In genomic region chr7:39754326-39755120, GRCh38 we compare ENCODE assay signal across 9 cellular contexts.
A peak's percentile ranks its signal among the peaks of the same experiment; 100 is the strongest.
DNase-seq lines count a peak whose midpoint lies in the region; ATAC-seq, FAIRE-seq and TF ChIP-seq lines count a peak whose summit lies in the region.
"Had no signal": no experiment of that assay in that cellular context is flagged by ENCODE, and none has a peak within 500 bp of the region (broad histone marks: within the 10 kb centered on the region; RNA-seq: fewer than 3 reads in every experiment).

No MANE protein-coding gene starts in this region.

- intact Hi-C loops in Panc1 (cut with micrococcal nuclease; ENCODE audit: unreplicated experiment), result no loop called here
- intact Hi-C loops in esophagus squamous epithelium (cut with DNase I), result no loop called here

- CTCF ChIA-PET in Panc1 (lab: Charles Lee), result no interaction called here

- H3K27me3 ChIP-seq in Panc1 (ENCODE audit: control insufficient read depth, insufficient read depth, low read length), result no peaks in the 10 kb centered on the region
- H3K27me3 ChIP-seq in esophagus squamous epithelium, result no peaks in the 10 kb centered on the region

- DNase-seq in Panc1 (ENCODE audit: low read depth, low spot score), result no peak
- no peak for DNase-seq in esophagus squamous epithelium (lab: John Stamatoyannopoulos, UW)
- peak; percentile 15 for DNase-seq in pulmonary artery endothelial cell (ENCODE audit: low read depth, low spot score)
- no peak for DNase-seq in DMS 273 (lab: John Stamatoyannopoulos, UW; ENCODE audit: unreplicated experiment)
- no peak for DNase-seq in frontal cortex (ENCODE audit: low spot score in 2 of 2)

- FAIRE-seq in G401.6 (lab: Jason Lieb, UNC) (peak; percentile 49), frontal cortex (lab: Jason Lieb, UNC) (no peak)
- FAIRE-seq: H1 had no signal

- BruUV-seq in Panc1 (replicated peaks; lab: Mats Ljungman, UMichigan), result no TSS peak

- WGBS in esophagus squamous epithelium, 2 donors, result 35 to 41% methylated on average over 13 to 14 of the region's 17 CpGs

- H3K4me1 ChIP-seq in Panc1 (ENCODE audit: control insufficient read depth, insufficient read depth, low read length), result no peaks in the 10 kb centered on the region
- peaks cover 15 to 57% (median 23%) of the 10 kb centered on the region in 3 donors for H3K4me1 ChIP-seq in esophagus squamous epithelium

- H3K9me3 ChIP-seq in Panc1 (ENCODE audit: control insufficient read depth, insufficient read depth, low read depth, low read length) (no peaks in the 10 kb centered on the region), esophagus squamous epithelium (no peaks in the 10 kb centered on the region)

- no peak for TF ChIP-seq POLR2A in esophagus squamous epithelium (IDR thresholded peaks at IDR 0.05)

- H3K4me3 ChIP-seq in Panc1 (ENCODE audit: low read depth in 2 of 2, low read length in 2 of 2), result no peak overlapping the region
- peak overlapping the region in 1 of 4 donors; percentile 12 for H3K4me3 ChIP-seq in esophagus squamous epithelium

- POLR2A ChIA-PET in Panc1 (lab: Charles Lee), result interaction anchor here (0.5 kb wide), 1 partner anchor 29 kb away, joined by 8 read pairs; no protein-coding TSS in a partner anchor

- in situ Hi-C loops in Panc1 (cut with HindIII; ENCODE audit: low pct_unique_long_range_greater_than_20kb, low sequenced_read_pairs), result no loop called here

- H3K36me3 ChIP-seq in Panc1 (ENCODE audit: control insufficient read depth, insufficient read depth, low read length), result no peaks in the 10 kb centered on the region
- H3K36me3 ChIP-seq in esophagus squamous epithelium, result peaks cover 0 to 4% (median 0%) of the 10 kb centered on the region in 3 donors

- ATAC-seq in Panc1, result 0 out of 2 replicates have a peak, but pooled peaks have one; percentile 26
- no peak for ATAC-seq in GM21367 (IDR thresholded peaks at IDR 0.05; ENCODE audit: unreplicated experiment)
- ATAC-seq in HG02840 (IDR thresholded peaks at IDR 0.05; ENCODE audit: low FRiP score, unreplicated experiment), result no peak

- TF ChIP-seq CTCF in Panc1 (IDR thresholded peaks at IDR 0.05), result no peak
- TF ChIP-seq CTCF in esophagus squamous epithelium (IDR thresholded peaks at IDR 0.05), result no peak

- H3K27ac ChIP-seq in Panc1 (ENCODE audit: low read length) (no peak overlapping the region), esophagus squamous epithelium (peak overlapping the region in 3 of 4 donors; percentile 20 to 40 (median 26))
